10 cellular contexts compared by ENCODE assay signal in the genomic region with DNA sequence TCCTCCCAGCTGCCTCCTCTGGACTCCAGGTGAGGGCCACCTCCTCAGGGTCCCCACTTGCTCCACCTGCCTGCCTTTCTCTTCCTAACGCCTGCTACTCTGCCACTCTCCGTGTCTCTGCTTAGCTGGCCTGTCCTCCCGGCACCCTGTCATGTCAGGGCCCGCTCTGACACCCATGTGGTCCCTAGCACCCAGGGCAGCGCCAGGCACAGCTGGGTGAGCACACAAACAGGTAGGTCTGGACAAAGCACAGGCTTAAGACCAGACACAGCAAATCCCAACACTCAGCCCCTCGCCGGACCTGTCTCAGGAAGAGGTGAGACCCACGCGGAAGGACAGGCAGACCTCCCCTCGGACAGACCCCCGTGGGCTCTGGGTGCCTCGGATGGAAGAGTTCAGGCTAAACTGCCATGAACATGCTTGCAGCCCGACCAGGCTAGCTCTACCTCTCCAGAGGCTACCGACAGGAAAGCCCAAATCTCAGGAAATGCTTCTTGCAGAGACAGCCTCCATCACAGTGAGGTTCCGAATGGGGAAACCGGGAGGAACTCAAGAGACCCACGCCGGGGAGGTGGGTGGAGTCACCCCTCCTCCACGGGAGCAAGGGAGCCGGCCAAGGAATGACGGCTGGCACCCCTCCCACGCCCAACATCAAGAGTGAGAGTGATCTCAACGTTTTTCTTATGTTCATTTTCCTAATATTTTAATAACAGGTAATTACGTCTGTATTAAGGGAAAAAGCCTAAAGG. TPM values are rescaled to one million over a fixed set of nuclear protein-coding genes. Genes with fewer than 3 reads are reported as not detected.
DNase-seq lines count a peak whose midpoint lies in the region; ATAC-seq and TF ChIP-seq lines count a peak whose summit lies in the region.
"Had no signal": no experiment of that assay in that cellular context is flagged by ENCODE, and none has a peak within 500 bp of the region (broad histone marks: within the 10 kb centered on the region; RNA-seq: fewer than 3 reads in every experiment).

No MANE protein-coding gene starts in this region.

- H3K4me3 ChIP-seq in mesodermal cell (ENCODE audit: extremely low read depth, insufficient read depth, low read length, poor library complexity, severe bottlenecking), result no peak overlapping the region
- H3K4me3 ChIP-seq in subcutaneous abdominal adipose tissue (ENCODE audit: low read depth in 1 of 5, low read length in 5 of 5), result peak overlapping the region in 4 of 5 donors; percentile 14 to 44 (median 37)
- H3K4me3 ChIP-seq: lung had no signal

- H3K4me3 Mint-ChIP-seq in T-helper 17 cell (no peak overlapping the region), endothelial cell (ENCODE audit: unreplicated experiment) (peak overlapping the region; percentile 76)
- no peak overlapping the region for H3K4me3 Mint-ChIP-seq in CD4-positive, alpha-beta T cell

- H3K36me3 ChIP-seq in mesodermal cell (ENCODE audit: control insufficient read depth, insufficient read depth, low read length) (peaks cover 24% of the 10 kb centered on the region), subcutaneous abdominal adipose tissue (ENCODE audit: control insufficient read depth in 5 of 5, insufficient read depth in 5 of 5, low read length in 5 of 5) (peaks cover 0 to 13% (median 3%) of the 10 kb centered on the region in 5 donors)

- CTCF ChIA-PET in CD4-positive, alpha-beta T cell (lab: Charles Lee), result no interaction called here

- H3K27ac Mint-ChIP-seq in T-helper 17 cell (peak overlapping the region; percentile 47), endothelial cell (ENCODE audit: unreplicated experiment) (no peak overlapping the region)
- H3K27ac Mint-ChIP-seq in CD4-positive, alpha-beta T cell, result no peak overlapping the region
- H3K27ac Mint-ChIP-seq: T-cell had no signal

- H3K36me3 Mint-ChIP-seq in T-helper 17 cell (ENCODE audit: low read depth) (no peaks in the 10 kb centered on the region), endothelial cell (ENCODE audit: low read depth, unreplicated experiment) (peaks cover 13% of the 10 kb centered on the region)
- H3K36me3 Mint-ChIP-seq in CD4-positive, alpha-beta T cell (ENCODE audit: low read depth), result peaks cover 9% of the 10 kb centered on the region

- no peak for ATAC-seq in T-helper 17 cell
- ATAC-seq in CD4-positive, alpha-beta T cell (ENCODE audit: poor library complexity), result no peak
- ATAC-seq: T-cell had no signal

- H3K27me3 Mint-ChIP-seq in T-helper 17 cell (no peaks in the 10 kb centered on the region), endothelial cell (ENCODE audit: unreplicated experiment) (peaks cover 20% of the 10 kb centered on the region)
- H3K27me3 Mint-ChIP-seq in CD4-positive, alpha-beta T cell, result no peaks in the 10 kb centered on the region
- H3K27me3 Mint-ChIP-seq: T-cell had no signal

- peaks cover 35% of the 10 kb centered on the region for H3K4me1 ChIP-seq in mesodermal cell (ENCODE audit: control insufficient read depth, insufficient read depth, low read length, poor library complexity, severe bottlenecking)
- peaks cover 13 to 88% (median 78%) of the 10 kb centered on the region in 5 donors for H3K4me1 ChIP-seq in subcutaneous abdominal adipose tissue (ENCODE audit: control insufficient read depth in 5 of 5, insufficient read depth in 5 of 5, low read length in 5 of 5)

- H3K9me3 ChIP-seq in T-helper 17 cell (ENCODE audit: control insufficient read depth, low read length, poor library complexity, severe bottlenecking), result no peaks in the 10 kb centered on the region
- no peaks in the 10 kb centered on the region for H3K9me3 ChIP-seq in mesodermal cell (ENCODE audit: control insufficient read depth, low read length)
- H3K9me3 ChIP-seq in subcutaneous abdominal adipose tissue (ENCODE audit: control insufficient read depth in 5 of 5, low read length in 5 of 5), result no peaks in the 10 kb centered on the region
- H3K9me3 ChIP-seq in CD4-positive, alpha-beta T cell (ENCODE audit: control insufficient read depth, low read length), result no peaks in the 10 kb centered on the region

- WGBS in mesodermal cell (ENCODE audit: insufficient coverage in 2 of 2), 2 experiments, result 73 to 82% methylated on average over 18 to 19 of the region's 24 CpGs

- no peaks in the 10 kb centered on the region for H3K27me3 ChIP-seq in subcutaneous abdominal adipose tissue (ENCODE audit: control insufficient read depth in 5 of 5, insufficient read depth in 4 of 5, low read length in 5 of 5)
- no peaks in the 10 kb centered on the region for H3K27me3 ChIP-seq in CD4-positive, alpha-beta T cell (ENCODE audit: control insufficient read depth, insufficient read depth, low read length)

- peaks cover 34% of the 10 kb centered on the region for H3K4me1 Mint-ChIP-seq in T-helper 17 cell
- H3K4me1 Mint-ChIP-seq in endothelial cell (ENCODE audit: unreplicated experiment), result peaks cover 42% of the 10 kb centered on the region
- peaks cover 68% of the 10 kb centered on the region for H3K4me1 Mint-ChIP-seq in CD4-positive, alpha-beta T cell (ENCODE audit: low read depth)

- peak overlapping the region; percentile 29 for H3K27ac ChIP-seq in mesodermal cell (ENCODE audit: low read depth, low read length, severe bottlenecking)
- H3K27ac ChIP-seq in subcutaneous abdominal adipose tissue (ENCODE audit: low read depth, low read length), result no peak overlapping the region
- no peak overlapping the region for H3K27ac ChIP-seq in CD4-positive, alpha-beta T cell (ENCODE audit: low read depth, low read length)

- intact Hi-C loops in CD4-positive, alpha-beta T cell (cut with DNase I, micrococcal nuclease), result loop anchor here in 1 of 2 experiments (5.0 kb wide), 1 partner anchor 34 kb away; the partner anchor contains the start of gene ZNF444

- TF ChIP-seq CTCF in endothelial cell (IDR thresholded peaks at IDR 0.05; ENCODE audit: unreplicated experiment), result no peak
- TF ChIP-seq CTCF in CD4-positive, alpha-beta T cell (IDR thresholded peaks at IDR 0.05), result no peak

- DNase-seq in T-helper 17 cell (no peak), endothelial cell (ENCODE audit: low spot score) (no peak), NOMO-1 treated with dmso at 0.1 percent for 144 hours (lab: John Stamatoyannopoulos, UW; ENCODE audit: unreplicated experiment) (no peak)
- no peak for DNase-seq in stimulated activated naive CD4-positive, alpha-beta T cell treated with Interleukin-2 at 50 U/mL for 16 hours (lab: John Stamatoyannopoulos, UW)
- DNase-seq in CD4-positive, alpha-beta T cell, result no peak
- no peak for DNase-seq in stimulated activated CD4-positive, alpha-beta T cell treated with anti-CD3 and anti-CD28 coated beads, Interleukin-1b, Interleukin-23, amount 100 ng/mL, for 48 hours
- DNase-seq: T-cell had no signal

- H3K9ac ChIP-seq in subcutaneous abdominal adipose tissue (ENCODE audit: low read length in 5 of 5), result peak overlapping the region in 3 of 5 donors; percentile 4 to 54 (median 28)

- POLR2A ChIA-PET in CD4-positive, alpha-beta T cell (lab: Charles Lee), result no interaction called here

- no peaks in the 10 kb centered on the region for H3K9me3 Mint-ChIP-seq in endothelial cell (ENCODE audit: unreplicated experiment)
- no peaks in the 10 kb centered on the region for H3K9me3 Mint-ChIP-seq in CD4-positive, alpha-beta T cell
- H3K9me3 Mint-ChIP-seq: T-cell had no signal

RNA-seq across cellular contexts. Expression of gene ZNF787, which starts 12.5 kb away (rescaled TPM):
- total RNA-seq in T-helper 17 cell (10 to 100 TPM; 17.2 to 22.2 TPM), endothelial cell (ENCODE audit: unreplicated experiment) (31.2 TPM)
- 30.1 TPM for polyA plus RNA-seq in mesodermal cell (2013, experiment 1 of 2)
- polyA plus RNA-seq in mesodermal cell (2013, experiment 2 of 2), result 25.7 TPM
- total RNA-seq in CD4-positive, alpha-beta T cell, result 10 to 100 TPM; 11.4 to 11.5 TPM

RNA-seq across cellular contexts. Expression of gene ZNF444, which starts 32.5 kb away (rescaled TPM):
- total RNA-seq in T-helper 17 cell, result 10 to 100 TPM; 12.3 to 16.7 TPM
- 40.8 TPM for total RNA-seq in endothelial cell (ENCODE audit: unreplicated experiment)
- 36.4 TPM for polyA plus RNA-seq in mesodermal cell (2013, experiment 1 of 2)
- polyA plus RNA-seq in mesodermal cell (2013, experiment 2 of 2), result 25.0 TPM
- total RNA-seq in CD4-positive, alpha-beta T cell, result 10 to 100 TPM; 13.5 TPM
